In genomic region chr5:172662596-172662995, GRCh38 we compare ENCODE assay signal across 16 cellular contexts. TPM values are rescaled to one million over a fixed set of nuclear protein-coding genes. Genes with fewer than 3 reads are reported as not detected.
DNase-seq lines count a peak whose midpoint lies in the region; ATAC-seq, FAIRE-seq and TF ChIP-seq lines count a peak whose summit lies in the region.
"Had no signal": no experiment of that assay in that cellular context is flagged by ENCODE, and none has a peak within 500 bp of the region (broad histone marks: within the 10 kb centered on the region; RNA-seq: fewer than 3 reads in every experiment).

No MANE protein-coding gene starts in this region.

- no peak for FAIRE-seq in RCC 7860 (lab: Jason Lieb, UNC)

- peak overlapping the region; percentile 45; the same call in 1 of the 2 replicates for H4K5ac ChIP-seq in IMR-90 (ENCODE audit: low read depth, low read length)

- peaks cover 26 to 72% of the 10 kb centered on the region in 2 experiments; a peak in 3 of 4 replicates for H3K79me1 ChIP-seq in IMR-90 (ENCODE audit: low read depth in 1 of 2, low read length in 2 of 2)

- H3K4ac ChIP-seq in IMR-90 (ENCODE audit: low read depth, low read length): peak overlapping the region; percentile 57

- POLR2A ChIA-PET in IMR-90 (lab: Charles Lee; ENCODE audit: unreplicated experiment): no interaction called here

- in situ Hi-C loops in IMR-90 (cut with MboI; ENCODE audit: low sequenced_read_pairs) (no loop called here), transverse colon (cut with MboI; ENCODE audit: low pct_ligation_motif_present in 1 of 4, low pct_unique_long_range_greater_than_20kb in 1 of 4, low sequenced_read_pairs in 3 of 4) (no loop called here)

- no peak overlapping the region for H3K27ac ChIP-seq in IMR-90 (ENCODE audit: insufficient read depth, low read length)
- H3K27ac ChIP-seq in adrenal gland: peak overlapping the region in 3 of 5 donors; percentile 70 to 90 (median 88)
- H3K27ac ChIP-seq in osteoblast (ENCODE audit: low read depth, low read length): no peak overlapping the region
- H3K27ac ChIP-seq in transverse colon: peak overlapping the region in 3 of 4 donors; percentile 86 to 94 (median 92)
- H3K27ac ChIP-seq: C4-2B, GM23248 had no signal

- H3K27me3 ChIP-seq in IMR-90 (ENCODE audit: control insufficient read depth, insufficient read depth, low read length): no peaks in the 10 kb centered on the region
- no peaks in the 10 kb centered on the region for H3K27me3 ChIP-seq in adrenal gland
- no peaks in the 10 kb centered on the region for H3K27me3 ChIP-seq in osteoblast (ENCODE audit: insufficient read depth, low read length)
- H3K27me3 ChIP-seq in transverse colon: no peaks in the 10 kb centered on the region

- TF ChIP-seq POLR2A in IMR-90 (IDR thresholded peaks at IDR 0.05; ENCODE audit: low read depth, low read length) (no peak), adrenal gland (IDR thresholded peaks at IDR 0.05) (no peak), transverse colon (IDR thresholded peaks at IDR 0.05) (no peak)

- intact Hi-C loops in IMR-90 (cut with micrococcal nuclease): loop anchor here (5.0 kb wide), 1 partner anchor 35 kb away; no protein-coding TSS in a partner anchor
- intact Hi-C loops in adrenal gland (cut with DNase I): no loop called here
- intact Hi-C loops in transverse colon (cut with DNase I; ENCODE audit: low total_unique reads): no loop called here

- H3K56ac ChIP-seq in IMR-90 (ENCODE audit: extremely low read depth, insufficient read depth, low read length): no peak overlapping the region

- DNase-seq in IMR-90 (no peak), adrenal gland (peak in 3 of 7 donors; percentile 34 to 59 (median 55)), osteoblast (ENCODE audit: insufficient read length, low spot score, missing footprints) (peak; percentile 27), transverse colon (no peak), RCC 7860 (ENCODE audit: low spot score) (no peak), omental fat pad (ENCODE audit: low spot score) (no peak)
- DNase-seq: DMS153, EL, GM23248, MV-4-11, NCI-H1417 treated with DMSO at 0.1 percent for 48 hours, NCI-H2029 treated with DMSO at 0.1 percent for 48 hours, NCI-H510A treated with DMSO at 0.1 percent for 48 hours had no signal

- peak overlapping the region; percentile 78 for H3K14ac ChIP-seq in IMR-90 (replicated peaks; ENCODE audit: low read depth, low read length)

- H3K79me2 ChIP-seq in osteoblast (ENCODE audit: insufficient read depth, low read length): no peaks in the 10 kb centered on the region

- H3K4me1 ChIP-seq in IMR-90 (ENCODE audit: control insufficient read depth, insufficient read depth, low read length) (peaks cover 47% of the 10 kb centered on the region), adrenal gland (replicated peaks in 1 of 2) (peaks cover 36 to 78% of the 10 kb centered on the region in 2 donors), osteoblast (ENCODE audit: insufficient read depth, low read length) (peaks cover 13% of the 10 kb centered on the region), transverse colon (peaks cover 44 to 76% (median 55%) of the 10 kb centered on the region in 4 donors)

- H4K20me1 ChIP-seq in IMR-90 (ENCODE audit: insufficient read depth, low read length) (no peaks in the 10 kb centered on the region), osteoblast (ENCODE audit: insufficient read depth, low read length) (no peaks in the 10 kb centered on the region)

- no peak overlapping the region for H3K4me2 ChIP-seq in IMR-90 (ENCODE audit: low read depth, low read length)
- no peak overlapping the region for H3K4me2 ChIP-seq in osteoblast (ENCODE audit: insufficient read depth, low read length)

- TF ChIP-seq CTCF in IMR-90 (conservative IDR thresholded peaks at IDR 0.05; ENCODE audit: low read depth, low read length) (no peak), adrenal gland (IDR thresholded peaks at IDR 0.05) (no peak), osteoblast (IDR thresholded peaks at IDR 0.05; ENCODE audit: extremely low read depth, low read depth, low read length) (no peak), transverse colon (IDR thresholded peaks at IDR 0.05) (no peak), omental fat pad (IDR thresholded peaks at IDR 0.05) (no peak)

- H3K4me3 ChIP-seq in IMR-90 (ENCODE audit: insufficient read depth, low read depth, low read length) (no peak overlapping the region), adrenal gland (no peak overlapping the region), osteoblast (ENCODE audit: insufficient read depth, low read length) (no peak overlapping the region), transverse colon (no peak overlapping the region)
- H3K4me3 ChIP-seq: GM23248 had no signal

- H2BK5ac ChIP-seq in IMR-90 (ENCODE audit: low read depth, low read length, poor library complexity, severe bottlenecking): no peak overlapping the region

- peak overlapping the region; percentile 13; the same call in 1 of the 2 replicates for H4K91ac ChIP-seq in IMR-90 (ENCODE audit: insufficient read depth, low read depth, low read length)

- H4K8ac ChIP-seq in IMR-90 (ENCODE audit: low read depth in 2 of 2, low read length in 2 of 2): no peak overlapping the region

- H3K23ac ChIP-seq in IMR-90 (ENCODE audit: low read depth, low read length): peak overlapping the region; percentile 42; the same call in 1 of the 2 replicates

- no TSS peak for BruUV-seq in IMR-90 (replicated peaks; lab: Mats Ljungman, UMichigan)

- H2AK5ac ChIP-seq in IMR-90 (ENCODE audit: low read depth, low read length): peak overlapping the region; percentile 36; the same call in 1 of the 2 replicates

- no peaks in the 10 kb centered on the region for H3K9me3 ChIP-seq in IMR-90 (ENCODE audit: control insufficient read depth, insufficient read depth, low read length)
- no peaks in the 10 kb centered on the region for H3K9me3 ChIP-seq in adrenal gland (replicated peaks in 1 of 3)
- H3K9me3 ChIP-seq in osteoblast (ENCODE audit: low read depth, low read length): no peaks in the 10 kb centered on the region
- H3K9me3 ChIP-seq in transverse colon: no peaks in the 10 kb centered on the region

- CTCF ChIA-PET in IMR-90 (lab: Yijun Ruan, JAX): interaction anchor here (0.6 kb wide), 1 partner anchor 769 kb away, joined by 4 read pairs; no protein-coding TSS in a partner anchor

- H2BK120ac ChIP-seq in IMR-90 (ENCODE audit: low read depth, low read length): peak overlapping the region; percentile 30

- peaks cover 33% of the 10 kb centered on the region for H3K9me1 ChIP-seq in IMR-90 (ENCODE audit: insufficient read depth, low read length)

- H2AFZ ChIP-seq in IMR-90 (replicated peaks; ENCODE audit: low read length, poor library complexity) (peak overlapping the region; percentile 8), osteoblast (ENCODE audit: low read length) (no peak overlapping the region)
- H2AFZ ChIP-seq: GM23248 had no signal

- H3K36me3 ChIP-seq in IMR-90 (ENCODE audit: control insufficient read depth, insufficient read depth, low read length) (no peaks in the 10 kb centered on the region), adrenal gland (replicated peaks in 1 of 2) (no peaks in the 10 kb centered on the region), osteoblast (ENCODE audit: insufficient read depth, low read length) (no peaks in the 10 kb centered on the region), transverse colon (no peaks in the 10 kb centered on the region)

- no peak for ATAC-seq in IMR-90 (ENCODE audit: low read depth)
- no peak for ATAC-seq in GM21528 (IDR thresholded peaks at IDR 0.05; ENCODE audit: low FRiP score, unreplicated experiment)
- no peak for ATAC-seq in omental fat pad (ENCODE audit: low FRiP score)
- ATAC-seq: Panc1 had no signal

- peak overlapping the region; percentile 19; the same call in 1 of the 2 replicates for H3K18ac ChIP-seq in IMR-90 (ENCODE audit: low read depth, low read length)

- no peak overlapping the region for H2AK9ac ChIP-seq in IMR-90 (replicated peaks; ENCODE audit: low read depth, low read length, poor library complexity)

- dilution Hi-C loops in IMR-90 (cut with HindIII; ENCODE audit: low sequenced_read_pairs, unreplicated experiment): no loop called here

- H2BK20ac ChIP-seq in IMR-90 (ENCODE audit: low read depth, low read length): peak overlapping the region; percentile 22

- WGBS in IMR-90 (ENCODE audit: extremely low coverage in 2 of 2, insufficient read length in 1 of 2), 2 experiments: no CpG with 5 or more reads among the region's 2 CpGs
- 20 to 38% (median 35%) methylated on average over 1 to 2 of the region's 2 CpGs for WGBS in adrenal gland, 4 donors
- 35% methylated on average over 2 of the region's 2 CpGs; no CpG with 5 or more reads in 1 of the 2 donors for WGBS in transverse colon (ENCODE audit: low coverage in 1 of 2), 2 donors

- no peak for TF ChIP-seq RAD21 in IMR-90 (IDR thresholded peaks at IDR 0.05; ENCODE audit: low read length)

- H2BK15ac ChIP-seq in IMR-90 (ENCODE audit: low read depth, low read length): no peak overlapping the region; the same call in 2 of the 3 replicates

- no peak overlapping the region for H3K9ac ChIP-seq in IMR-90 (ENCODE audit: low read depth, low read length)
- H3K9ac ChIP-seq: GM23248 had no signal

- TF ChIP-seq EP300 in transverse colon (IDR thresholded peaks at IDR 0.05; ENCODE audit: low read depth): no peak

TF ChIP-seq in IMR-90, 13 proteins besides CTCF, POLR2A, EP300 and RAD21 (continues in another document):
- TF ChIP-seq MXI1 (IDR thresholded peaks at IDR 0.05; ENCODE audit: borderline replicate concordance, low read depth, low read length) (no peak), MAFK (IDR thresholded peaks at IDR 0.05; ENCODE audit: low read depth, low read length) (no peak), ELK1 (IDR thresholded peaks at IDR 0.05; ENCODE audit: borderline replicate concordance, low read depth, low read length) (no peak), SMC3 (IDR thresholded peaks at IDR 0.05; ENCODE audit: low read depth, low read length) (no peak), NFE2L2 (IDR thresholded peaks at IDR 0.05; ENCODE audit: low read depth, low read length) (no peak), CEBPB (IDR thresholded peaks at IDR 0.05; ENCODE audit: low read depth, low read length) (no peak)

RNA-seq across cellular contexts. Expression of gene NEURL1B, which starts 21.5 kb away (rescaled TPM):
- total RNA-seq in IMR-90 (2012; rRNA removed) (1.8 and 1.9 TPM in 2 replicates), adrenal gland (10 to 100 TPM; 26.2 to 99.9 (median 60.5) TPM), osteoblast (0.29 and 0.36 TPM in 2 replicates), transverse colon (100 to 1,000 TPM in 2 of 4 donors, 10 to 100 TPM in 2; 74.6 to 168 (median 94.5) TPM), omental fat pad (10 to 100 TPM; 10.3 to 86.5 (median 17.8) TPM)
- polyA plus RNA-seq in IMR-90 (2012; rRNA removed) (2.6 and 2.8 TPM in 2 replicates), adrenal gland (10 to 100 TPM in 2 of 3 donors, 1 to 10 TPM in 1; 9.8 to 17.9 (median 13.9) TPM)
- 1.6 and 1.9 TPM in 2 replicates for polyA plus RNA-seq in IMR-90 (2012; cell fraction: cytosol; rRNA removed)
- 3.9 and 5.7 TPM in 2 replicates for polyA plus RNA-seq in IMR-90 (2012; cell fraction: nucleus; rRNA removed; ENCODE audit: low replicate concordance)

Comparison
In these comparisons a context has a peak if more than half of its experiments do, and no peak if none do; other contexts are left out.
1. H3K27ac ChIP-seq: peak in adrenal gland (3 of 5) and transverse colon (3 of 4); none in IMR-90 (single experiment) and osteoblast (single experiment).